ENCODE assay signal across 15 cellular contexts in genomic region chr1:236748471-236748870, GRCh38. TPM values are rescaled to one million over a fixed set of nuclear protein-coding genes. Genes with fewer than 3 reads are reported as not detected.
DNase-seq lines count a peak whose midpoint lies in the region; ATAC-seq, FAIRE-seq and TF ChIP-seq lines count a peak whose summit lies in the region.
"Had no signal": no experiment of that assay in that cellular context is flagged by ENCODE, and none has a peak within 500 bp of the region (broad histone marks: within the 10 kb centered on the region; RNA-seq: fewer than 3 reads in every experiment).

No MANE protein-coding gene starts in this region.

- H3K79me1 ChIP-seq in mesendoderm (ENCODE audit: low read length) = no peaks in the 10 kb centered on the region

- ATAC-seq in GM21515 (IDR thresholded peaks at IDR 0.05; ENCODE audit: unreplicated experiment) (no peak), pancreas (no peak)
- ATAC-seq: activated CD4-positive, alpha-beta T cell treated with anti-CD3 and anti-CD28 coated beads for 36 hours; body of pancreas; natural killer cell had no signal

- no peak for DNase-seq in GM12864 (ENCODE audit: low read depth)
- no peak for DNase-seq in HFFc6
- no peak for DNase-seq in astrocyte of the spinal cord (ENCODE audit: low read depth, low spot score)
- peak; percentile 34 for DNase-seq in mesendoderm
- no peak for DNase-seq in activated CD8-positive, alpha-beta memory T cell treated with anti-CD3 and anti-CD28 coated beads, Interleukin-2, amount 50 U/mL, for 4 hours
- DNase-seq in C1 segment of cervical spinal cord (lab: John Stamatoyannopoulos, UW) = no peak
- DNase-seq in pancreas = no peak
- DNase-seq: activated CD4-positive, alpha-beta T cell treated with anti-CD3 and anti-CD28 coated beads for 36 hours; body of pancreas; natural killer cell; NCI-H1105 treated with DMSO at 0.1 percent for 48 hours; small intestine; SW 1271; transverse colon had no signal

- no peak overlapping the region for H2AK5ac ChIP-seq in mesendoderm (ENCODE audit: low read length)

- no peak overlapping the region for H3K18ac ChIP-seq in mesendoderm (ENCODE audit: low read length)

- no peak for FAIRE-seq in pancreas (lab: Jason Lieb, UNC)
- FAIRE-seq: small intestine had no signal

- H2BK120ac ChIP-seq in mesendoderm (ENCODE audit: low read depth, low read length) = no peak overlapping the region

- intact Hi-C loops in pancreas (cut with DNase I) = no loop called here

- H3K4me2 ChIP-seq in mesendoderm (ENCODE audit: low read length) = no peak overlapping the region

- no peak overlapping the region for H4K8ac ChIP-seq in mesendoderm (ENCODE audit: low read depth, low read length)

- H3K4me3 ChIP-seq in GM12864 (ENCODE audit: low read depth, low read length) = no peak overlapping the region
- no peak overlapping the region for H3K4me3 ChIP-seq in astrocyte of the spinal cord (ENCODE audit: low read depth, low read length)
- no peak overlapping the region for H3K4me3 ChIP-seq in mesendoderm (ENCODE audit: low read length)
- no peak overlapping the region for H3K4me3 ChIP-seq in pancreas
- H3K4me3 ChIP-seq: body of pancreas, transverse colon had no signal

- H3K36me3 ChIP-seq in mesendoderm (ENCODE audit: control insufficient read depth, insufficient read depth, low read length) = no peaks in the 10 kb centered on the region
- no peaks in the 10 kb centered on the region for H3K36me3 ChIP-seq in pancreas
- H3K36me3 ChIP-seq: transverse colon had no signal

- H3K27ac ChIP-seq in mesendoderm (ENCODE audit: low read depth, low read length) (no peak overlapping the region), pancreas (no peak overlapping the region)
- H3K27ac ChIP-seq: body of pancreas, transverse colon had no signal

- H3K56ac ChIP-seq in mesendoderm (ENCODE audit: low read length) = no peak overlapping the region

- H2BK15ac ChIP-seq in mesendoderm (replicated peaks; ENCODE audit: low read depth) = no peak overlapping the region

- WGBS in mesendoderm (ENCODE audit: extremely low coverage, insufficient coverage, low lambda C conversion rate) = no CpG with 5 or more reads among the region's 4 CpGs
- WGBS in pancreas, 2 donors = 74 to 81% methylated on average over 4 of the region's 4 CpGs

- no peak overlapping the region for H2BK5ac ChIP-seq in mesendoderm (ENCODE audit: low read length)

- no peaks in the 10 kb centered on the region for H3K4me1 ChIP-seq in mesendoderm (ENCODE audit: control insufficient read depth, low read depth, low read length)
- no peaks in the 10 kb centered on the region for H3K4me1 ChIP-seq in pancreas
- H3K4me1 ChIP-seq: body of pancreas, transverse colon had no signal

- H3K9ac ChIP-seq in mesendoderm (ENCODE audit: low read length) = no peak overlapping the region

- no peaks in the 10 kb centered on the region for H3K9me3 ChIP-seq in pancreas
- H3K9me3 ChIP-seq: body of pancreas, transverse colon had no signal

- H3K23ac ChIP-seq in mesendoderm (ENCODE audit: low read length) = no peak overlapping the region

- no peak overlapping the region for H4K5ac ChIP-seq in mesendoderm (ENCODE audit: low read length)

- H3K27ac Mint-ChIP-seq in HFFc6 = no peak overlapping the region
- H3K27ac Mint-ChIP-seq: activated CD4-positive, alpha-beta T cell treated with anti-CD3 and anti-CD28 coated beads for 36 hours; natural killer cell had no signal

- no peak overlapping the region for H3K4me3 Mint-ChIP-seq in HFFc6
- H3K4me3 Mint-ChIP-seq: activated CD4-positive, alpha-beta T cell treated with anti-CD3 and anti-CD28 coated beads for 36 hours; natural killer cell had no signal

- H3K36me3 Mint-ChIP-seq in HFFc6 (ENCODE audit: low read depth) = no peaks in the 10 kb centered on the region
- H3K36me3 Mint-ChIP-seq: natural killer cell had no signal

- H3K79me2 ChIP-seq in mesendoderm (ENCODE audit: control insufficient read depth, insufficient read depth, low read length) = no peaks in the 10 kb centered on the region

- H3K27me3 ChIP-seq in mesendoderm (ENCODE audit: insufficient read depth, low read length, poor library complexity) (no peaks in the 10 kb centered on the region), pancreas (no peaks in the 10 kb centered on the region)
- H3K27me3 ChIP-seq: body of pancreas, transverse colon had no signal

- no peaks in the 10 kb centered on the region; the same call in none of the 2 replicates for H3K27me3 Mint-ChIP-seq in HFFc6 (ENCODE audit: insufficient read depth)

- no peaks in the 10 kb centered on the region for H3K4me1 Mint-ChIP-seq in HFFc6 (ENCODE audit: low read depth)
- H3K4me1 Mint-ChIP-seq: activated CD4-positive, alpha-beta T cell treated with anti-CD3 and anti-CD28 coated beads for 36 hours; natural killer cell had no signal

- no peaks in the 10 kb centered on the region for H3K9me3 Mint-ChIP-seq in HFFc6
- H3K9me3 Mint-ChIP-seq: natural killer cell had no signal

- H3K4ac ChIP-seq in mesendoderm (ENCODE audit: low read depth, low read length) = no peak overlapping the region

- in situ Hi-C loops in astrocyte of the spinal cord (cut with HindIII; ENCODE audit: low sequenced_read_pairs) = no loop called here

- peak; percentile 51 for TF ChIP-seq CTCF in GM12864 (IDR thresholded peaks at IDR 0.05; ENCODE audit: low read depth, low read length, missing control alignments)
- TF ChIP-seq CTCF in HFFc6 (IDR thresholded peaks at IDR 0.05) = peak; percentile 57
- TF ChIP-seq CTCF in astrocyte of the spinal cord (IDR thresholded peaks at IDR 0.05; ENCODE audit: low read depth, low read length) = peak; percentile 28
- no peak for TF ChIP-seq CTCF in pancreas (IDR thresholded peaks at IDR 0.05)

RNA-seq across cellular contexts. Expression of gene MTR, which starts 46.6 kb away (rescaled TPM):
- total RNA-seq in HFFc6 (2021; fragmentation: NEBNext Ultra II Directional; extraction: Animal tissue kit (Norgen Biotek cat#: 25700)) = 10 to 100 TPM; 34.0 to 39.2 (median 36.0) TPM
- 8.5 TPM for polyA plus RNA-seq in mesendoderm (2013, experiment 1 of 2)
- polyA plus RNA-seq in mesendoderm (2013, experiment 2 of 2) = 7.7 TPM
- 10 to 100 TPM; 20.8 to 29.1 (median 25.8) TPM for total RNA-seq in pancreas
- polyA plus RNA-seq in pancreas = 1 to 10 TPM; 8.1 to 8.6 TPM

Comparison
In these comparisons a context has a peak if more than half of its experiments do, and no peak if none do; other contexts are left out.
1. CTCF ChIP-seq: peak in GM12864 (single experiment), HFFc6 (single experiment) and astrocyte of the spinal cord (single experiment); none in pancreas (0 of 4).